7 cellular contexts compared by ENCODE assay signal in genomic region chr7:66742298-66742697, GRCh38. TPM values are rescaled to one million over a fixed set of nuclear protein-coding genes. Genes with fewer than 3 reads are reported as not detected.
A peak's percentile ranks its signal among the peaks of the same experiment; 100 is the strongest.
DNase-seq lines count a peak whose midpoint lies in the region; ATAC-seq and TF ChIP-seq lines count a peak whose summit lies in the region.
"Not testable (repeated sequence)": the region's sequence is repeated elsewhere in the genome, so short reads cannot be mapped to it uniquely, and the experiment has no call there.

No MANE protein-coding gene starts in this region.

- TF ChIP-seq POLR2A in adrenal gland (IDR thresholded peaks at IDR 0.05), result not testable (repeated sequence)

- H3K9me3 ChIP-seq in DND-41 (ENCODE audit: insufficient read depth, low read length, severe bottlenecking); adrenal gland (replicated peaks in 1 of 3): not testable (repeated sequence)

- H3K27ac ChIP-seq in DND-41 (ENCODE audit: low read length), result not testable (repeated sequence)
- H3K27ac ChIP-seq in VCaP, result peak overlapping the region; percentile 94; the same call in 1 of the 2 replicates
- H3K27ac ChIP-seq in adrenal gland, result peak overlapping the region in 3 of 5 donors; percentile 26 to 100 (median 97)

- not testable (repeated sequence) for H3K36me3 ChIP-seq in DND-41 (ENCODE audit: insufficient read depth, low read length); adrenal gland (replicated peaks in 1 of 2); kidney epithelial cell (ENCODE audit: control insufficient read depth, insufficient read depth, low read length)

- peaks cover 34% of the 10 kb centered on the region for H3K4me1 ChIP-seq in DND-41 (ENCODE audit: insufficient read depth, low read length)
- not testable (repeated sequence) for H3K4me1 ChIP-seq in adrenal gland (replicated peaks in 1 of 2)

- H3K27me3 ChIP-seq in DND-41 (ENCODE audit: insufficient read depth, low read length, poor library complexity); adrenal gland; kidney epithelial cell (ENCODE audit: control insufficient read depth, insufficient read depth, low read length): not testable (repeated sequence)

- H3K79me2 ChIP-seq in DND-41 (ENCODE audit: insufficient read depth, low read length), result peaks cover 82% of the 10 kb centered on the region

- TF ChIP-seq CTCF in DND-41 (IDR thresholded peaks at IDR 0.05; ENCODE audit: borderline replicate concordance, extremely low read depth, low read length, poor library complexity, severe bottlenecking); VCaP (conservative IDR thresholded peaks at IDR 0.05); adrenal gland (IDR thresholded peaks at IDR 0.05); epithelial cell of proximal tubule (conservative IDR thresholded peaks at IDR 0.05; ENCODE audit: low read depth, low read length); kidney epithelial cell (IDR thresholded peaks at IDR 0.05; ENCODE audit: insufficient read depth, low read length, poor library complexity, severe bottlenecking): not testable (repeated sequence)

- intact Hi-C loops in adrenal gland (cut with DNase I), result not testable (repeated sequence)

- not testable (repeated sequence) for H2AFZ ChIP-seq in DND-41 (ENCODE audit: low read depth, low read length)

- DNase-seq in DND-41; adrenal gland; epithelial cell of proximal tubule (ENCODE audit: low read depth): not testable (repeated sequence)
- DNase-seq in M059J (ENCODE audit: low read depth), result peak; percentile 66
- peak; percentile 16 for DNase-seq in kidney epithelial cell (ENCODE audit: low read depth)
- DNase-seq in renal cortical epithelial cell (ENCODE audit: low read depth), result peak; percentile 55

- H3K4me2 ChIP-seq in DND-41 (ENCODE audit: insufficient read depth, low read length), result peak overlapping the region; percentile 80; the same call in 1 of the 2 replicates

- peaks cover 21% of the 10 kb centered on the region; the same call in 1 of the 2 replicates for H4K20me1 ChIP-seq in DND-41 (ENCODE audit: insufficient read depth, low read length)

- H3K4me3 ChIP-seq in DND-41 (ENCODE audit: low read depth in 1 of 2, low read length in 2 of 2); kidney epithelial cell (ENCODE audit: low read depth, low read length): not testable (repeated sequence)
- H3K4me3 ChIP-seq in adrenal gland (peak overlapping the region in 1 of 4 donors; percentile 99), epithelial cell of proximal tubule (ENCODE audit: low read depth, low read length) (peak overlapping the region; percentile 21)

- H3K9ac ChIP-seq in DND-41 (ENCODE audit: low read depth, low read length), result not testable (repeated sequence)

- 44 to 60% (median 53%) methylated on average over 4 of the region's 4 CpGs for WGBS in adrenal gland, 4 donors

- ATAC-seq in DND-41 (ENCODE audit: insufficient read depth, low read depth), result not testable (repeated sequence)

RNA-seq across cellular contexts. Expression of gene RABGEF1, which starts 1.8 kb away (rescaled TPM):
- total RNA-seq in M059J (2014; rRNA removed; shearing (Covaris generic)), result 32.6 and 41.6 TPM in 2 replicates
- total RNA-seq in adrenal gland (10 to 100 TPM; 27.9 to 50.2 (median 34.1) TPM), epithelial cell of proximal tubule (19.2 and 20.5 TPM in 2 replicates), kidney epithelial cell (20.6 and 23.2 TPM in 2 replicates), renal cortical epithelial cell (52.4 and 72.2 TPM in 2 replicates)
- polyA plus RNA-seq in adrenal gland, result 10 to 100 TPM; 23.6 to 39.1 (median 23.6) TPM
